In genomic region chr1:204190212-204191211, GRCh38 we compare ENCODE assay signal across 8 cellular contexts. TPM values are rescaled to one million over a fixed set of nuclear protein-coding genes. Genes with fewer than 3 reads are reported as not detected.
DNase-seq lines count a peak whose midpoint lies in the region; ATAC-seq and TF ChIP-seq lines count a peak whose summit lies in the region.

No MANE protein-coding gene starts in this region.

- peak overlapping the region; percentile 74 for H3K4me2 ChIP-seq in smooth muscle cell
- H3K4me2 ChIP-seq in mesendoderm (ENCODE audit: low read length), result no peak overlapping the region

- H3K27ac ChIP-seq in left ventricle myocardium inferior (replicated peaks), result no peak overlapping the region
- H3K27ac ChIP-seq in smooth muscle cell (ENCODE audit: low read depth), result no peak overlapping the region
- H3K27ac ChIP-seq in mesendoderm (ENCODE audit: low read depth, low read length), result no peak overlapping the region

- 25% methylated on average over 36 of the region's 44 CpGs for WGBS in smooth muscle cell (ENCODE audit: low lambda C conversion rate)
- WGBS in mesendoderm (ENCODE audit: extremely low coverage, insufficient coverage, low lambda C conversion rate), result no CpG with 5 or more reads among the region's 44 CpGs

- H3K36me3 ChIP-seq in left ventricle myocardium inferior, result no peaks in the 10 kb centered on the region
- H3K36me3 ChIP-seq in smooth muscle cell (ENCODE audit: low read depth), result no peaks in the 10 kb centered on the region
- H3K36me3 ChIP-seq in mesendoderm (ENCODE audit: control insufficient read depth, insufficient read depth, low read length), result no peaks in the 10 kb centered on the region

- H3K27me3 ChIP-seq in left ventricle myocardium inferior (ENCODE audit: low read depth), result peaks cover 65% of the 10 kb centered on the region
- H3K27me3 ChIP-seq in smooth muscle cell (ENCODE audit: low read depth), result peaks cover 87% of the 10 kb centered on the region
- H3K27me3 ChIP-seq in mesendoderm (ENCODE audit: insufficient read depth, low read length, poor library complexity), result peaks cover 2% of the 10 kb centered on the region

- no peak overlapping the region for H2AFZ ChIP-seq in smooth muscle cell (ENCODE audit: low read depth)

- H3K4ac ChIP-seq in mesendoderm (ENCODE audit: low read depth, low read length), result no peak overlapping the region

- no peak overlapping the region for H4K5ac ChIP-seq in mesendoderm (ENCODE audit: low read length)

- intact Hi-C loops in left ventricle myocardium inferior (cut with micrococcal nuclease), result no loop called here
- intact Hi-C loops in posterior cingulate gyrus (cut with DNase I), result no loop called here

- H2BK5ac ChIP-seq in mesendoderm (ENCODE audit: low read length), result no peak overlapping the region

- no peak overlapping the region for H3K56ac ChIP-seq in mesendoderm (ENCODE audit: low read length)

- no peak for TF ChIP-seq CTCF in left ventricle myocardium inferior (IDR thresholded peaks at IDR 0.05; ENCODE audit: borderline replicate concordance)
- TF ChIP-seq CTCF in smooth muscle cell (IDR thresholded peaks at IDR 0.05; ENCODE audit: borderline replicate concordance, insufficient read depth, poor library complexity, severe bottlenecking), result no peak

- no peaks in the 10 kb centered on the region for H3F3A ChIP-seq in smooth muscle cell (ENCODE audit: low read depth)

- H3K23ac ChIP-seq in mesendoderm (ENCODE audit: low read length), result no peak overlapping the region

- H3K4me1 ChIP-seq in left ventricle myocardium inferior, result peaks cover 12% of the 10 kb centered on the region
- peaks cover 3% of the 10 kb centered on the region for H3K4me1 ChIP-seq in smooth muscle cell (ENCODE audit: low read depth)
- no peaks in the 10 kb centered on the region for H3K4me1 ChIP-seq in mesendoderm (ENCODE audit: control insufficient read depth, low read depth, low read length)

- no peak overlapping the region for H2BK15ac ChIP-seq in mesendoderm (replicated peaks; ENCODE audit: low read depth)

- no peak overlapping the region for H2AK5ac ChIP-seq in mesendoderm (ENCODE audit: low read length)

- DNase-seq in stimulated activated CD4-positive, alpha-beta T cell treated with anti-CD3 and anti-CD28 coated beads, Interleukin-4, amount 100 ng/mL, for 1 hour, result peak; percentile 19
- no peak for DNase-seq in stimulated activated CD4-positive, alpha-beta T cell treated with anti-CD3 and anti-CD28 coated beads, Interleukin-1b, Interleukin-23, amount 100 ng/mL, for 48 hours
- DNase-seq in SKM-1 treated with dmso at 0.1 percent for 144 hours (lab: John Stamatoyannopoulos, UW; ENCODE audit: unreplicated experiment), result peak; percentile 95
- DNase-seq in left ventricle myocardium inferior, result no peak
- no peak for DNase-seq in smooth muscle cell (lab: John Stamatoyannopoulos, UW; ENCODE audit: unreplicated experiment)
- DNase-seq in posterior cingulate gyrus, result no peak
- DNase-seq in mesendoderm, result no peak

- H4K8ac ChIP-seq in mesendoderm (ENCODE audit: low read depth, low read length), result no peak overlapping the region

- H3K79me2 ChIP-seq in smooth muscle cell (ENCODE audit: low read depth), result no peaks in the 10 kb centered on the region
- H3K79me2 ChIP-seq in mesendoderm (ENCODE audit: control insufficient read depth, insufficient read depth, low read length), result no peaks in the 10 kb centered on the region

- H3K79me1 ChIP-seq in mesendoderm (ENCODE audit: low read length), result no peaks in the 10 kb centered on the region

- H2BK120ac ChIP-seq in mesendoderm (ENCODE audit: low read depth, low read length), result no peak overlapping the region

- H4K20me1 ChIP-seq in smooth muscle cell (ENCODE audit: low read depth), result no peaks in the 10 kb centered on the region

- no peak overlapping the region for H3K9ac ChIP-seq in smooth muscle cell (ENCODE audit: low read depth)
- H3K9ac ChIP-seq in mesendoderm (ENCODE audit: low read length), result no peak overlapping the region

- H3K9me3 ChIP-seq in left ventricle myocardium inferior (replicated peaks) (no peaks in the 10 kb centered on the region), smooth muscle cell (replicated peaks; ENCODE audit: low read depth) (no peaks in the 10 kb centered on the region)

- H3K4me3 ChIP-seq in left ventricle myocardium inferior, result peak overlapping the region; percentile 50
- peak overlapping the region; percentile 18 for H3K4me3 ChIP-seq in smooth muscle cell
- H3K4me3 ChIP-seq in mesendoderm (ENCODE audit: low read length), result no peak overlapping the region

- H3K18ac ChIP-seq in mesendoderm (ENCODE audit: low read length), result no peak overlapping the region

- ATAC-seq in GM21360 (IDR thresholded peaks at IDR 0.05; ENCODE audit: unreplicated experiment), result no peak

RNA-seq across cellular contexts. Expression of gene KISS1, which starts 5.8 kb away (rescaled TPM):
- total RNA-seq in left ventricle myocardium inferior (not detected), smooth muscle cell (0.72 TPM in 1 of 2 replicates, not detected in the other)
- polyA plus RNA-seq in smooth muscle cell, result 1.2 and 1.4 TPM in 2 replicates
- 0.13 TPM for polyA plus RNA-seq in mesendoderm (2013, experiment 1 of 2)
- not detected for polyA plus RNA-seq in mesendoderm (2013, experiment 2 of 2)

RNA-seq across cellular contexts. Expression of gene GOLT1A, which starts 23.3 kb away (rescaled TPM):
- not detected for total RNA-seq in left ventricle myocardium inferior
- 0.54 TPM in 1 of 2 replicates, not detected in the other for total RNA-seq in smooth muscle cell
- polyA plus RNA-seq in smooth muscle cell, result 0.76 TPM in 1 of 2 replicates, not detected in the other
- polyA plus RNA-seq in mesendoderm (2013, experiment 1 of 2), result 2.3 TPM
- 2.9 TPM for polyA plus RNA-seq in mesendoderm (2013, experiment 2 of 2)

RNA-seq across cellular contexts. Expression of gene REN, which starts 24.4 kb away (rescaled TPM):
- total RNA-seq in left ventricle myocardium inferior (not detected), smooth muscle cell (not detected in 2 replicates)
- not detected in 2 replicates for polyA plus RNA-seq in smooth muscle cell
- not detected for polyA plus RNA-seq in mesendoderm (2013, experiment 1 of 2)
- not detected for polyA plus RNA-seq in mesendoderm (2013, experiment 2 of 2)

RNA-seq across cellular contexts. Expression of gene ETNK2, which starts 38.7 kb away (rescaled TPM):
- total RNA-seq in left ventricle myocardium inferior (4.4 TPM), smooth muscle cell (3.7 and 21.4 TPM in 2 replicates)
- 8.9 and 17.3 TPM in 2 replicates for polyA plus RNA-seq in smooth muscle cell
- 8.3 TPM for polyA plus RNA-seq in mesendoderm (2013, experiment 1 of 2)
- polyA plus RNA-seq in mesendoderm (2013, experiment 2 of 2), result 8.5 TPM

Comparison
In these comparisons a context has a peak if more than half of its experiments do, and no peak if none do; other contexts are left out.
1. DNase-seq: peak in stimulated activated CD4-positive, alpha-beta T cell treated with anti-CD3 and anti-CD28 coated beads, Interleukin-4, amount 100 ng/mL, for 1 hour (single experiment) and SKM-1 treated with dmso at 0.1 percent for 144 hours (single experiment); none in stimulated activated CD4-positive, alpha-beta T cell treated with anti-CD3 and anti-CD28 coated beads, Interleukin-1b, Interleukin-23, amount 100 ng/mL, for 48 hours (single experiment), left ventricle myocardium inferior (single experiment), smooth muscle cell (single experiment), posterior cingulate gyrus (0 of 10) and mesendoderm (single experiment).